In the genomic region with DNA sequence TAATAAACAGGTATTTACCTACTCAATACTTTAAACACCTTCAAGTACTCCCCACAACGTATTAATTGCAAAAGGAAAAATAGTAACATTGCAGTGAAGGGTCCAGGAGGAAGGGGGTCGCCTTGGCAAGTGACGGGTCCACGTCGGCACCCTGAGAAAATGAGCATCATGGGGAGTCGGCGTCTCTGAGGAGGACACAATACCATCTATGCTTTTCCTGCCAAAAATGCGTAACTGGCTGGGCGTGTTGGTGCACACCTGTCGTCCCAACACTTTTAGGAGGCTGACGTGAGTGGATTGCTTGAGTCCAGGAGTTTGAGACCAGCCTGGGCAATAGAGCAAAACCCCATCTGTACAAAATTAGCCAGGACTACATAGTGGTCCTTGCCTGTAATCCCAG, we compare ENCODE assay signal across 1 cellular context.
TF ChIP-seq lines count a peak whose summit lies in the region.

No MANE protein-coding gene starts in this region.

TF ChIP-seq in K562, 482 proteins besides CTCF, POLR2A, EP300 and RAD21 (continued from another document):
- TF ChIP-seq TSHZ1 (CRISPR knock-in tag; IDR thresholded peaks at IDR 0.05) (no peak), ZBTB7A (IDR thresholded peaks at IDR 0.05; ENCODE audit: borderline replicate concordance, control insufficient read depth, low read depth, low read length) (no peak), SNRNP70 (optimal IDR thresholded peaks at IDR 0.05; ENCODE audit: low read depth, low read length) (no peak), ZKSCAN8 (CRISPR knock-in tag; IDR thresholded peaks at IDR 0.05) (no peak), PCBP1 (IDR thresholded peaks at IDR 0.05; ENCODE audit: low read depth, low read length, poor library complexity, severe bottlenecking) (no peak), ZNF217 (CRISPR knock-in tag; IDR thresholded peaks at IDR 0.05) (no peak), TEAD2 (tag; IDR thresholded peaks at IDR 0.05) (no peak)
- TF ChIP-seq, protein P1, sequence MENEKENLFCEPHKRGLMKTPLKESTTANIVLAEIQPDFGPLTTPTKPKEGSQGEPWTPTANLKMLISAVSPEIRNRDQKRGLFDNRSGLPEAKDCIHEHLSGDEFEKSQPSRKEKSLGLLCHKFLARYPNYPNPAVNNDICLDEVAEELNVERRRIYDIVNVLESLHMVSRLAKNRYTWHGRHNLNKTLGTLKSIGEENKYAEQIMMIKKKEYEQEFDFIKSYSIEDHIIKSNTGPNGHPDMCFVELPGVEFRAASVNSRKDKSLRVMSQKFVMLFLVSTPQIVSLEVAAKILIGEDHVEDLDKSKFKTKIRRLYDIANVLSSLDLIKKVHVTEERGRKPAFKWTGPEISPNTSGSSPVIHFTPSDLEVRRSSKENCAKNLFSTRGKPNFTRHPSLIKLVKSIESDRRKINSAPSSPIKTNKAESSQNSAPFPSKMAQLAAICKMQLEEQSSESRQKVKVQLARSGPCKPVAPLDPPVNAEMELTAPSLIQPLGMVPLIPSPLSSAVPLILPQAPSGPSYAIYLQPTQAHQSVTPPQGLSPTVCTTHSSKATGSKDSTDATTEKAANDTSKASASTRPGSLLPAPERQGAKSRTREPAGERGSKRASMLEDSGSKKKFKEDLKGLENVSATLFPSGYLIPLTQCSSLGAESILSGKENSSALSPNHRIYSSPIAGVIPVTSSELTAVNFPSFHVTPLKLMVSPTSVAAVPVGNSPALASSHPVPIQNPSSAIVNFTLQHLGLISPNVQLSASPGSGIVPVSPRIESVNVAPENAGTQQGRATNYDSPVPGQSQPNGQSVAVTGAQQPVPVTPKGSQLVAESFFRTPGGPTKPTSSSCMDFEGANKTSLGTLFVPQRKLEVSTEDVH (IDR thresholded peaks at IDR 0.05; ENCODE audit: low read depth, partially characterized antibody), result no peak
